ENCODE assay signal across 8 cellular contexts in the genomic region with DNA sequence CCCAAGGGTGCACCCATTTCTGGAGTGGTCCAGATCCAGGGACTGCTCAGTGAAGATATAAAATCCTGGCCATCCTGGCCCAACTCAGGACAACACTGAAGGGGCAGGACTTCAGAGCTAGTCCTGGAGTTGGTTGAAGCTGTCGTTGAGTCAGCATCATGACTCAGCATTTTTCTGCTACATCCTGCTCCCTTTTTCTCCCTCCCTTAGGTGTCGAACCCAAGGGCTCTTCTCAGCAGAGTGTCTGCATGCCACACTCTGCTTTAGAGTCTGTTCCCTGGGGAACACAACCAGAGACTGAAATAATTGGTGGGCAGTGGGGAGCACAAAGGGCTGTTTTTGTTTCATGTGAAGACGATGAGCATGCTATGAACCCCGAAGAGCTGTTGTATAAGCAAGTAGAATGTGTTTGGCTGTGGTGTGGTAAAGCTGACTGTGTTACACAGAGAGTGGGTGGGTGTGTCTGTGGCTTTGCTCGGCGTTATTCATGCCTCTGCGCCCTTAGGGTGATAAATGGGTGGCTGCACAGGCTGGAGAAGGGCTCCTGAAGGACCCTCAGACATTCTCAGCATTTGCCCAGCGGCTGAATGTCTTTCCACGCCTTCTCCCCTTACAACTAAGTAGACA.
DNase-seq lines count a peak whose midpoint lies in the region; ATAC-seq and TF ChIP-seq lines count a peak whose summit lies in the region.

No MANE protein-coding gene starts in this region.

- H4K20me1 ChIP-seq in GM23338 (replicated peaks; ENCODE audit: insufficient read depth) (no peaks in the 10 kb centered on the region), SU-DHL-6 (ENCODE audit: low read depth, low read length) (no peaks in the 10 kb centered on the region), hepatocyte (ENCODE audit: insufficient read depth, poor library complexity, severe bottlenecking) (no peaks in the 10 kb centered on the region)

- H3K4me3 ChIP-seq in GM23338, result no peak overlapping the region
- H3K4me3 ChIP-seq in SU-DHL-6 (ENCODE audit: insufficient read depth, low read length, poor library complexity, severe bottlenecking), result no peak overlapping the region
- no peak overlapping the region for H3K4me3 ChIP-seq in hepatocyte
- H3K4me3 ChIP-seq in gastroesophageal sphincter, result no peak overlapping the region

- H3K27ac ChIP-seq in GM23338 (ENCODE audit: low read depth) (no peak overlapping the region), SU-DHL-6 (ENCODE audit: low read depth, low read length) (no peak overlapping the region), hepatocyte (no peak overlapping the region), gastroesophageal sphincter (no peak overlapping the region)

- H3F3A ChIP-seq in GM23338 (replicated peaks; ENCODE audit: low read depth) (no peaks in the 10 kb centered on the region), SU-DHL-6 (ENCODE audit: insufficient read depth) (no peaks in the 10 kb centered on the region)

- H3K9me2 ChIP-seq in GM23338 (ENCODE audit: insufficient read depth) (no peaks in the 10 kb centered on the region), SU-DHL-6 (replicated peaks; ENCODE audit: insufficient read depth, low read length) (no peaks in the 10 kb centered on the region), hepatocyte (replicated peaks; ENCODE audit: insufficient read depth) (no peaks in the 10 kb centered on the region)

- H3K79me2 ChIP-seq in GM23338 (replicated peaks; ENCODE audit: insufficient read depth) (no peaks in the 10 kb centered on the region), SU-DHL-6 (ENCODE audit: insufficient read depth, low read length) (no peaks in the 10 kb centered on the region), hepatocyte (no peaks in the 10 kb centered on the region)

- peak; percentile 77 for DNase-seq in AG20443 (ENCODE audit: low spot score)
- peak; percentile 34 for DNase-seq in GM23338 (ENCODE audit: low spot score)
- DNase-seq in hepatocyte (ENCODE audit: low spot score), result peak; percentile 48
- DNase-seq in glutamatergic neuron, result no peak

- no peak for TF ChIP-seq EP300 in gastroesophageal sphincter (IDR thresholded peaks at IDR 0.05)

- H3K4me2 ChIP-seq in GM23338, result no peak overlapping the region
- H3K4me2 ChIP-seq in SU-DHL-6 (ENCODE audit: low read depth, low read length, poor library complexity, severe bottlenecking), result peak overlapping the region; percentile 36
- peak overlapping the region; percentile 8 for H3K4me2 ChIP-seq in hepatocyte

- no peaks in the 10 kb centered on the region for H3K9me3 ChIP-seq in SU-DHL-6 (ENCODE audit: insufficient read depth, low read length)
- no peaks in the 10 kb centered on the region for H3K9me3 ChIP-seq in hepatocyte (ENCODE audit: low read depth)
- no peaks in the 10 kb centered on the region for H3K9me3 ChIP-seq in gastroesophageal sphincter

- H3K4me1 ChIP-seq in GM23338 (ENCODE audit: insufficient read depth) (no peaks in the 10 kb centered on the region), hepatocyte (ENCODE audit: insufficient read depth) (peaks cover 3% of the 10 kb centered on the region), gastroesophageal sphincter (no peaks in the 10 kb centered on the region)

- H2AFZ ChIP-seq in GM23338 (peak overlapping the region; percentile 88), SU-DHL-6 (ENCODE audit: low read depth, low read length, severe bottlenecking) (peak overlapping the region; percentile 47), hepatocyte (no peak overlapping the region)

- TF ChIP-seq CTCF in GM23338 (conservative IDR thresholded peaks at IDR 0.05; ENCODE audit: low read depth in 2 of 2), result no peak
- TF ChIP-seq CTCF in SU-DHL-6 (IDR thresholded peaks at IDR 0.05; ENCODE audit: insufficient read depth, low read length, poor library complexity, severe bottlenecking), result no peak
- TF ChIP-seq CTCF in hepatocyte (IDR thresholded peaks at IDR 0.05; ENCODE audit: poor library complexity), result no peak
- TF ChIP-seq CTCF in glutamatergic neuron (IDR thresholded peaks at IDR 0.05; ENCODE audit: partially characterized antibody, unreplicated experiment), result no peak
- no peak for TF ChIP-seq CTCF in gastroesophageal sphincter (IDR thresholded peaks at IDR 0.05)

- H3K9ac ChIP-seq in SU-DHL-6 (ENCODE audit: low read length), result no peak overlapping the region

- H3K9me3 Mint-ChIP-seq in GM23338 (no peaks in the 10 kb centered on the region), glutamatergic neuron (ENCODE audit: unreplicated experiment) (no peaks in the 10 kb centered on the region)

- H3K4me1 Mint-ChIP-seq in GM23338 (peaks cover 11% of the 10 kb centered on the region; the same call in 2 of the 3 replicates), glutamatergic neuron (ENCODE audit: low read depth, unreplicated experiment) (peaks cover 11% of the 10 kb centered on the region)

- TF ChIP-seq POLR2A in GM18505 (IDR thresholded peaks at IDR 0.05; ENCODE audit: borderline replicate concordance, extremely low read depth, insufficient read depth, insufficient read length) (no peak), gastroesophageal sphincter (IDR thresholded peaks at IDR 0.05) (no peak)

- ATAC-seq in GM23338 (peak; percentile 33; the same call in 2 of the 3 replicates), GM18505 (IDR thresholded peaks at IDR 0.05; ENCODE audit: unreplicated experiment) (no peak), GM21786 (IDR thresholded peaks at IDR 0.05; ENCODE audit: unreplicated experiment) (no peak), gastroesophageal sphincter (no peak)

- H3K27me3 ChIP-seq in GM23338 (ENCODE audit: insufficient read depth) (no peaks in the 10 kb centered on the region; the same call in 1 of the 2 replicates), SU-DHL-6 (ENCODE audit: low read length) (no peaks in the 10 kb centered on the region), hepatocyte (no peaks in the 10 kb centered on the region), gastroesophageal sphincter (no peaks in the 10 kb centered on the region)

- H3K27me3 Mint-ChIP-seq in GM23338 (ENCODE audit: insufficient read depth, low read depth, poor library complexity) (peaks cover 2% of the 10 kb centered on the region), glutamatergic neuron (ENCODE audit: unreplicated experiment) (no peaks in the 10 kb centered on the region)

- WGBS in hepatocyte (ENCODE audit: low lambda C conversion rate, missing lambda C conversion rate), result 65% methylated on average over 9 of the region's 9 CpGs
- 59 to 77% methylated on average over 3 to 8 of the region's 9 CpGs for WGBS in gastroesophageal sphincter (ENCODE audit: low coverage in 1 of 2), 2 donors

- no peaks in the 10 kb centered on the region for H3K36me3 ChIP-seq in GM23338 (ENCODE audit: insufficient read depth)
- no peaks in the 10 kb centered on the region for H3K36me3 ChIP-seq in SU-DHL-6 (ENCODE audit: low read length)
- H3K36me3 ChIP-seq in hepatocyte (replicated peaks; ENCODE audit: insufficient read depth, low read depth), result no peaks in the 10 kb centered on the region
- no peaks in the 10 kb centered on the region for H3K36me3 ChIP-seq in gastroesophageal sphincter

- H3K36me3 Mint-ChIP-seq in GM23338 (ENCODE audit: low read depth) (no peaks in the 10 kb centered on the region), glutamatergic neuron (ENCODE audit: unreplicated experiment) (no peaks in the 10 kb centered on the region)

- H3K27ac Mint-ChIP-seq in GM23338, result peak overlapping the region; percentile 87
- no peak overlapping the region for H3K27ac Mint-ChIP-seq in glutamatergic neuron (ENCODE audit: unreplicated experiment)

- H3K4me3 Mint-ChIP-seq in GM23338, result no peak overlapping the region; the same call in 2 of the 3 replicates
- H3K4me3 Mint-ChIP-seq in glutamatergic neuron (ENCODE audit: unreplicated experiment), result no peak overlapping the region

TF ChIP-seq in GM23338, 12 proteins besides CTCF, POLR2A, EP300 and RAD21 (continues in another document):
- TF ChIP-seq POLR2AphosphoS5 (IDR thresholded peaks at IDR 0.05; ENCODE audit: low read depth), result no peak
- TF ChIP-seq, protein P1, sequence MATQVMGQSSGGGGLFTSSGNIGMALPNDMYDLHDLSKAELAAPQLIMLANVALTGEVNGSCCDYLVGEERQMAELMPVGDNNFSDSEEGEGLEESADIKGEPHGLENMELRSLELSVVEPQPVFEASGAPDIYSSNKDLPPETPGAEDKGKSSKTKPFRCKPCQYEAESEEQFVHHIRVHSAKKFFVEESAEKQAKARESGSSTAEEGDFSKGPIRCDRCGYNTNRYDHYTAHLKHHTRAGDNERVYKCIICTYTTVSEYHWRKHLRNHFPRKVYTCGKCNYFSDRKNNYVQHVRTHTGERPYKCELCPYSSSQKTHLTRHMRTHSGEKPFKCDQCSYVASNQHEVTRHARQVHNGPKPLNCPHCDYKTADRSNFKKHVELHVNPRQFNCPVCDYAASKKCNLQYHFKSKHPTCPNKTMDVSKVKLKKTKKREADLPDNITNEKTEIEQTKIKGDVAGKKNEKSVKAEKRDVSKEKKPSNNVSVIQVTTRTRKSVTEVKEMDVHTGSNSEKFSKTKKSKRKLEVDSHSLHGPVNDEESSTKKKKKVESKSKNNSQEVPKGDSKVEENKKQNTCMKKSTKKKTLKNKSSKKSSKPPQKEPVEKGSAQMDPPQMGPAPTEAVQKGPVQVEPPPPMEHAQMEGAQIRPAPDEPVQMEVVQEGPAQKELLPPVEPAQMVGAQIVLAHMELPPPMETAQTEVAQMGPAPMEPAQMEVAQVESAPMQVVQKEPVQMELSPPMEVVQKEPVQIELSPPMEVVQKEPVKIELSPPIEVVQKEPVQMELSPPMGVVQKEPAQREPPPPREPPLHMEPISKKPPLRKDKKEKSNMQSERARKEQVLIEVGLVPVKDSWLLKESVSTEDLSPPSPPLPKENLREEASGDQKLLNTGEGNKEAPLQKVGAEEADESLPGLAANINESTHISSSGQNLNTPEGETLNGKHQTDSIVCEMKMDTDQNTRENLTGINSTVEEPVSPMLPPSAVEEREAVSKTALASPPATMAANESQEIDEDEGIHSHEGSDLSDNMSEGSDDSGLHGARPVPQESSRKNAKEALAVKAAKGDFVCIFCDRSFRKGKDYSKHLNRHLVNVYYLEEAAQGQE (IDR thresholded peaks at IDR 0.05; ENCODE audit: unreplicated experiment), result no peak
- TF ChIP-seq JUNB (IDR thresholded peaks at IDR 0.05; ENCODE audit: unreplicated experiment), result no peak
- no peak for TF ChIP-seq EZH2 (IDR thresholded peaks at IDR 0.05; ENCODE audit: low read depth, unreplicated experiment)
- no peak for TF ChIP-seq NANOG (IDR thresholded peaks at IDR 0.05; ENCODE audit: borderline replicate concordance)
- TF ChIP-seq EZH2phosphoT487 (IDR thresholded peaks at IDR 0.05; ENCODE audit: unreplicated experiment), result no peak
